Comparison of ENCODE assay signal across 16 cellular contexts in the genomic region with DNA sequence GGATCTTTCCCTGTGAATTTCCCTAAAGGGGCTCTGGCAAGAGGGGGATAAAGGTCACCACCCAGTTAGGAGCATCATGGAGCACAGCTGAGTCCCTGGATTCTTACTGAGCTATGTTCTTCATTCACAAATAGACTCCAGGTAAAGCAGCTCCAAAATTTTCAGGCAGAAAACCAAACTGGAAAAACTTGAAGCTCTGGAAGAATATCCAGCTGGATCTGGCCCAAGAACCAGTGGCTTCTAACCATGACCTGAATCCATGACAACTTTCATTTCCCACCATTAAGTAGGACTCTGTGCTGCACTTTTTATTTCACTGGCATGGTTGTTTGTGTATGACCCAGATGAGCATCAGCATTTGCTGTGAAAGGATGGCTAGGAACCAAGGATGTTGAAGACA.
DNase-seq lines count a peak whose midpoint lies in the region; TF ChIP-seq lines count a peak whose summit lies in the region.
"Had no signal": no experiment of that assay in that cellular context is flagged by ENCODE, and none has a peak within 500 bp of the region (broad histone marks: within the 10 kb centered on the region; RNA-seq: fewer than 3 reads in every experiment).

No MANE protein-coding gene starts in this region.

- TF ChIP-seq CTCF in fibroblast of lung (conservative IDR thresholded peaks at IDR 0.05 in 1 of 2, IDR thresholded peaks at IDR 0.05 in 1 of 2; ENCODE audit: low read depth in 1 of 2, low read length in 2 of 2), result no peak

- H3K79me2 ChIP-seq in fibroblast of lung (ENCODE audit: control insufficient read depth, insufficient read depth, low read length), result no peaks in the 10 kb centered on the region

- H3K4me1 ChIP-seq in BLaER1 treated with 17β-estradiol and CSF1 and Interleukin-3, amounts not matched to agents 10 nM and 100 nM, result peaks cover 54 to 62% (median 59%) of the 10 kb centered on the region in 10 experiments
- peaks cover 20% of the 10 kb centered on the region for H3K4me1 ChIP-seq in fibroblast of lung (ENCODE audit: control insufficient read depth, extremely low read depth, insufficient read depth, low read length)
- H3K4me1 ChIP-seq: foreskin keratinocyte had no signal

- 0 out of 22 replicates have a peak, but pooled peaks cover 0 to 4% (median 0%) of the 10 kb centered on the region in 11 experiments for H3K9me3 ChIP-seq in BLaER1 treated with 17β-estradiol and CSF1 and Interleukin-3, amounts not matched to agents 10 nM and 100 nM (replicated peaks in 1 of 11)
- H3K9me3 ChIP-seq in fibroblast of lung (ENCODE audit: control insufficient read depth, insufficient read depth, low read depth, low read length), result no peaks in the 10 kb centered on the region

- no peak overlapping the region for H3K9ac ChIP-seq in BLaER1 treated with 17β-estradiol and CSF1 and Interleukin-3, amounts not matched to agents 10 nM and 100 nM
- no peak overlapping the region for H3K9ac ChIP-seq in fibroblast of lung (ENCODE audit: insufficient read depth, low read length)

- no peak overlapping the region for H3K4me3 ChIP-seq in BLaER1 treated with 17β-estradiol and CSF1 and Interleukin-3, amounts not matched to agents 10 nM and 100 nM
- H3K4me3 ChIP-seq in fibroblast of lung (replicated peaks in 1 of 4; ENCODE audit: control extremely low read depth in 1 of 4, insufficient read depth in 1 of 4, low read depth in 3 of 4, low read length in 4 of 4) (no peak overlapping the region), skin epidermis (no peak overlapping the region)

- H3K4me2 ChIP-seq in BLaER1 treated with 17β-estradiol and CSF1 and Interleukin-3, amounts not matched to agents 10 nM and 100 nM, result peak overlapping the region; percentile 58 to 78 (median 65); a peak in 20 of 22 replicates
- H3K4me2 ChIP-seq in fibroblast of lung (ENCODE audit: extremely low read depth, insufficient read depth, low read length), result peak overlapping the region; percentile 37

- no peaks in the 10 kb centered on the region for H4K20me1 ChIP-seq in BLaER1 treated with 17β-estradiol and CSF1 and Interleukin-3, amounts not matched to agents 10 nM and 100 nM
- no peaks in the 10 kb centered on the region for H4K20me1 ChIP-seq in fibroblast of lung (ENCODE audit: control insufficient read depth, extremely low read depth, insufficient read depth, low read length)

- H2AFZ ChIP-seq in fibroblast of lung (ENCODE audit: low read length), result no peak overlapping the region

- DNase-seq in RPMI7951 (ENCODE audit: low read depth), result peak; percentile 28
- DNase-seq in fibroblast of lung (ENCODE audit: low read depth in 2 of 2), result peak in 1 of 2 donors; percentile 29
- DNase-seq in hepatic stellate cell (ENCODE audit: low spot score), result no peak
- no peak for DNase-seq in D341Med (ENCODE audit: low spot score)
- DNase-seq in activated CD4-positive, alpha-beta T cell treated with anti-CD3 and anti-CD28 coated beads, Interleukin-2, amount 50 U/mL, for 4 hours, result no peak
- DNase-seq in LoVo (ENCODE audit: low spot score), result no peak
- DNase-seq: activated effector memory CD4-positive, alpha-beta T cell treated with Interleukin-2 at 50 U/mL for 16 hours; AML-193; Calu3; effector memory CD8-positive, alpha-beta T cell; NCI-H1417; NCI-H510A treated with DMSO at 0.1 percent for 48 hours; nephron progenitor cell had no signal

- no peaks in the 10 kb centered on the region for H3K27me3 ChIP-seq in BLaER1 treated with 17β-estradiol and CSF1 and Interleukin-3, amounts not matched to agents 10 nM and 100 nM
- no peaks in the 10 kb centered on the region for H3K27me3 ChIP-seq in fibroblast of lung (ENCODE audit: control insufficient read depth, insufficient read depth, low read length)
- H3K27me3 ChIP-seq: foreskin keratinocyte had no signal

- H3K27ac ChIP-seq in BLaER1 treated with 17β-estradiol and CSF1 and Interleukin-3, amounts not matched to agents 10 nM and 100 nM, result peak overlapping the region in 1 of 11 experiments; percentile 11; a peak in 1 of 22 replicates
- H3K27ac ChIP-seq in fibroblast of lung (ENCODE audit: insufficient read depth, low read length) (peak overlapping the region; percentile 75), skin epidermis (peak overlapping the region in 11 of 21 experiments; percentile 5 to 78 (median 58))
- H3K27ac ChIP-seq: foreskin keratinocyte had no signal

- no peaks in the 10 kb centered on the region for H3K36me3 ChIP-seq in BLaER1 treated with 17β-estradiol and CSF1 and Interleukin-3, amounts not matched to agents 10 nM and 100 nM
- no peaks in the 10 kb centered on the region for H3K36me3 ChIP-seq in fibroblast of lung (ENCODE audit: control insufficient read depth, insufficient read depth, low read length)
